18 cellular contexts compared by ENCODE assay signal in the genomic region with DNA sequence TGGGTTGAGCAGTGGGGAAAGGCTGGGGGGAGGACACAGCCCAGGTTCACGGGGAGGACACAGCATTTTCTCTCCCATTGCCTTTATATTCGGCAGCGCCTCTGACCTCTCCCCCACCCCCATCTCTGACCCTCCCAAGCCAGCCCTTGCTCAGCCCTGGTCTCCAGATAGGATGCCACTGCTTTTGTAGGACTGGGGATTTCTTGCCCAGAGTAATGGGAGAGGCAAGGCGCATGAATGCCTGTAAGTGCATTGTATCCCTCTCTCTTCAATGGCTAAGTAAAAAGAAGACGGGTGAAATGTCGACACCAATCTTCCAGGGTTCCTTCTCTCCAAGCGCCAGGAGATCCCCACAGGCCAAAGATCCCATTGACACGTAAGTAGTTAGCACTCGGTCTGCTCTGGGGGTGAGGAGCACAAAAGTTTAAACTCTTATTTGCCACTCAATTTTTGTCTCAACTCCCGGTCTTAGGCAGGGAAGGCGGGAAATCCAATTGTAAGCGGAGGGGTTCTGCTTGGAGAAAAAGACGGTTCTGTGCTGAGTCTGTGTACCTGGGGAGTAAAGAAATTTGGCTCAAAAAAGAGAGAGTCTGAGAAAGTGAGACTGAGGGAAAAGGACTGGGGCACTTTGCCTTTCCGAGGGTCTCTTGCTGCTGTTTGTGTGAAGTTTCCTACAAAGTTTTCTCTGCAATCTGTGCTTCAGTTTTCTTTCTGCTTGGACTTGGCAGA. TPM values are rescaled to one million over a fixed set of nuclear protein-coding genes. Genes with fewer than 3 reads are reported as not detected.
DNase-seq lines count a peak whose midpoint lies in the region; ATAC-seq, FAIRE-seq and TF ChIP-seq lines count a peak whose summit lies in the region.
"Had no signal": no experiment of that assay in that cellular context is flagged by ENCODE, and none has a peak within 500 bp of the region (broad histone marks: within the 10 kb centered on the region; RNA-seq: fewer than 3 reads in every experiment).

No MANE protein-coding gene starts in this region.

- BruUV-seq in K562 (replicated peaks; lab: Mats Ljungman, UMichigan) = no TSS peak

- TF ChIP-seq RAD21 in K562 (CRISPR knock-in tag; conservative IDR thresholded peaks at IDR 0.05 in 1 of 2, IDR thresholded peaks at IDR 0.05 in 1 of 2) = no peak

- H3K4me3 ChIP-seq in K562 (no peak overlapping the region), osteoblast (ENCODE audit: insufficient read depth, low read length) (no peak overlapping the region)
- H3K4me3 ChIP-seq: A549 had no signal

- intact Hi-C loops in K562 (cut with micrococcal nuclease) = no loop called here

- ATAC-seq in K562 = peak; percentile 25
- ATAC-seq: A549 had no signal

- TF ChIP-seq EP300 in K562 (IDR thresholded peaks at IDR 0.05; ENCODE audit: low read length) = no peak

- H3K27me3 ChIP-seq in K562 (ENCODE audit: control insufficient read depth in 2 of 2, insufficient read depth in 2 of 2, low read length in 2 of 2) (peaks cover 37 to 39% of the 10 kb centered on the region in 2 experiments), osteoblast (ENCODE audit: insufficient read depth, low read length) (no peaks in the 10 kb centered on the region)
- H3K27me3 ChIP-seq: BE2C had no signal

- H3K79me2 ChIP-seq in K562 (ENCODE audit: control insufficient read depth, insufficient read depth, low read length) (no peaks in the 10 kb centered on the region), osteoblast (ENCODE audit: insufficient read depth, low read length) (peaks cover 2% of the 10 kb centered on the region)

- peak overlapping the region in 1 of 2 experiments; percentile 43; a peak in 1 of 4 replicates for H3K9ac ChIP-seq in K562 (ENCODE audit: insufficient read depth in 1 of 2, low read depth in 2 of 2, low read length in 2 of 2)

- H3K36me3 ChIP-seq in K562 (ENCODE audit: control insufficient read depth, insufficient read depth, low read length) (no peaks in the 10 kb centered on the region), osteoblast (ENCODE audit: insufficient read depth, low read length) (no peaks in the 10 kb centered on the region)

- H3K9me3 ChIP-seq in K562 (replicated peaks; ENCODE audit: control insufficient read depth, insufficient read depth, low read depth, low read length) = no peaks in the 10 kb centered on the region
- H3K9me3 ChIP-seq in osteoblast (ENCODE audit: low read depth, low read length) = no peaks in the 10 kb centered on the region
- H3K9me3 ChIP-seq: A549, BE2C had no signal

- TF ChIP-seq POLR2A in K562 (conservative IDR thresholded peaks at IDR 0.05) = no peak

- 11% methylated on average over 14 of the region's 14 CpGs for WGBS in K562 (ENCODE audit: insufficient coverage, low coverage, missing lambda C conversion rate)

- in situ Hi-C loops in K562 (cut with MboI) = no loop called here

- POLR2A ChIA-PET in K562 (lab: Yijun Ruan, JAX) = no interaction called here

- no peaks in the 10 kb centered on the region for H4K20me1 ChIP-seq in K562 (replicated peaks; ENCODE audit: control insufficient read depth, insufficient read depth, low read length)
- H4K20me1 ChIP-seq in osteoblast (ENCODE audit: insufficient read depth, low read length) = peaks cover 16% of the 10 kb centered on the region

- CTCF ChIA-PET in K562 (lab: Yijun Ruan, JAX; ENCODE audit: low intra/inter-chr PET ratio) = no interaction called here

- no peak overlapping the region for H3K4me2 ChIP-seq in K562 (ENCODE audit: insufficient read depth, low read length)
- no peak overlapping the region for H3K4me2 ChIP-seq in osteoblast (ENCODE audit: insufficient read depth, low read length)
- H3K4me2 ChIP-seq: A549 had no signal

- no peak overlapping the region for H2AFZ ChIP-seq in K562 (ENCODE audit: low read depth, low read length)
- H2AFZ ChIP-seq in osteoblast (ENCODE audit: low read length) = no peak overlapping the region

- FAIRE-seq in K562 (lab: Jason Lieb, UNC) = no peak
- FAIRE-seq: A549, GM12892, GM19239, H54 had no signal

- no peak for TF ChIP-seq CTCF in K562 (IDR thresholded peaks at IDR 0.05 in 2 of 3, conservative IDR thresholded peaks at IDR 0.05 in 1 of 3; ENCODE audit: insufficient read depth in 2 of 3, low read depth in 1 of 3, low read length in 3 of 3)
- no peak for TF ChIP-seq CTCF in osteoblast (IDR thresholded peaks at IDR 0.05; ENCODE audit: extremely low read depth, low read depth, low read length)

- DNase-seq in K562 (ENCODE audit: extremely low read depth in 1 of 4, low spot score in 3 of 4) (no peak), left kidney (ENCODE audit: low read depth, low spot score) (peak; percentile 43), osteoblast (ENCODE audit: insufficient read length, low spot score, missing footprints) (peak; percentile 49), NOMO-1 treated with DMSO at 0.1 percent for 48 hours (lab: John Stamatoyannopoulos, UW; ENCODE audit: unreplicated experiment) (no peak), GM03348 (ENCODE audit: low spot score) (no peak), NCI-H1048 (lab: John Stamatoyannopoulos, UW) (no peak)
- DNase-seq in activated CD4-positive, alpha-beta T cell treated with anti-CD3 and anti-CD28 coated beads for 1 hour = no peak
- DNase-seq: BE2C; CD4-positive, alpha-beta memory T cell; DMS79; IMR-90 had no signal

- H3K27ac ChIP-seq in K562 (ENCODE audit: extremely low read depth, low read depth, low read length) (no peak overlapping the region), osteoblast (ENCODE audit: low read depth, low read length) (no peak overlapping the region)
- H3K27ac ChIP-seq: A549, C4-2B had no signal

- peaks cover 0 to 7% of the 10 kb centered on the region in 2 experiments; a peak in 2 of 5 replicates for H3K4me1 ChIP-seq in K562 (replicated peaks in 1 of 2; ENCODE audit: control insufficient read depth in 2 of 2, insufficient read depth in 2 of 2, low read length in 2 of 2)
- peaks cover 6% of the 10 kb centered on the region for H3K4me1 ChIP-seq in osteoblast (ENCODE audit: insufficient read depth, low read length)
- H3K4me1 ChIP-seq: BE2C had no signal

- no peaks in the 10 kb centered on the region for H3K9me1 ChIP-seq in K562 (ENCODE audit: control insufficient read depth, insufficient read depth, low read length)

RNA-seq across cellular contexts. Expression of gene HOXC4, which starts 4.7 kb away (rescaled TPM):
- total RNA-seq in K562 (2011; cell fraction: chromatin; rRNA removed; ENCODE audit: low replicate concordance) = 0.40 and 0.51 TPM in 2 replicates
- total RNA-seq in K562 (2011; cell fraction: nucleolus; rRNA removed) = 0.50 TPM in 1 of 2 replicates, not detected in the other
- total RNA-seq in K562 (2011; cell fraction: nucleoplasm; rRNA removed) = 0.53 TPM in 1 of 2 replicates, not detected in the other
- 0.41 and 0.50 TPM in 2 replicates for total RNA-seq in K562 (2014; rRNA removed)
- 0.25 and 0.41 TPM in 2 replicates for total RNA-seq in K562 (2014; rRNA removed; fragmentation: Illumina TruSeq; extraction: Trizol)
- total RNA-seq in K562 (2015; rRNA removed; fragmentation: Illumina TruSeq; extraction: Trizol) = 0.30 and 0.58 TPM in 2 replicates
- total RNA-seq in K562 (2021) = 0.75 and 1.1 TPM in 2 replicates
- 0.38 and 0.73 TPM in 2 replicates for polyA plus RNA-seq in K562 (2011; rRNA removed)
- 0.27 and 0.48 TPM in 2 replicates for polyA plus RNA-seq in K562 (2011; cell fraction: cytosol; rRNA removed)
- polyA plus RNA-seq in K562 (2011; cell fraction: nucleus; rRNA removed) = 1.7 and 2.0 TPM in 2 replicates
- polyA plus RNA-seq in K562 (2012) = 0.79 and 1.2 TPM in 2 replicates
- 0.36 and 0.71 TPM in 2 replicates for polyA plus RNA-seq in K562 (2014; fragmentation: Illumina TruSeq; extraction: Trizol)
- under 1 TPM in 1 of 2 experiments, not detected in 1; 0.06 TPM for polyA plus RNA-seq in K562 (2014; fragmentation: Nextera tagmentation; extraction: Ambion mirVana)
- 0.70 and 1.5 TPM in 2 replicates for polyA plus RNA-seq in K562 (2014; rRNA removed)
- polyA minus RNA-seq in K562 (2011; rRNA and poly(A)+ RNA removed) = not detected in 2 replicates
- polyA minus RNA-seq in K562 (2011; cell fraction: cytosol; rRNA and poly(A)+ RNA removed) = not detected in 2 replicates
- polyA minus RNA-seq in K562 (2011; cell fraction: nucleus; rRNA and poly(A)+ RNA removed) = 0.44 TPM in 1 of 2 replicates, not detected in the other
- total RNA-seq in osteoblast = 3.3 and 4.1 TPM in 2 replicates
- total RNA-seq: CD4-positive, alpha-beta memory T cell had no signal
- polyA plus RNA-seq: AG04450; CD4-positive, alpha-beta memory T cell had no signal

RNA-seq across cellular contexts. Expression of gene HOXC5, which starts 25.5 kb away (rescaled TPM):
- total RNA-seq in K562 (2011; cell fraction: chromatin; rRNA removed; ENCODE audit: low replicate concordance) = 1.7 and 1.9 TPM in 2 replicates
- 0.83 and 0.92 TPM in 2 replicates for total RNA-seq in K562 (2011; cell fraction: nucleolus; rRNA removed)
- 0.44 and 1.3 TPM in 2 replicates for total RNA-seq in K562 (2011; cell fraction: nucleoplasm; rRNA removed)
- total RNA-seq in K562 (2014; rRNA removed) = 0.18 and 0.53 TPM in 2 replicates
- not detected in 2 replicates for total RNA-seq in K562 (2014; rRNA removed; fragmentation: Illumina TruSeq; extraction: Trizol)
- total RNA-seq in K562 (2015; rRNA removed; fragmentation: Illumina TruSeq; extraction: Trizol) = 0.14 TPM in 1 of 2 replicates, not detected in the other
- total RNA-seq in K562 (2021) = 0.31 and 0.40 TPM in 2 replicates
- polyA plus RNA-seq in K562 (2011; rRNA removed) = not detected in 2 replicates
- not detected in 2 replicates for polyA plus RNA-seq in K562 (2011; cell fraction: cytosol; rRNA removed)
- polyA plus RNA-seq in K562 (2011; cell fraction: nucleus; rRNA removed) = 0.07 and 0.46 TPM in 2 replicates
- 0.11 TPM in 1 of 2 replicates, not detected in the other for polyA plus RNA-seq in K562 (2012)
- polyA plus RNA-seq in K562 (2014; fragmentation: Illumina TruSeq; extraction: Trizol) = 0.10 TPM in 1 of 2 replicates, not detected in the other
- polyA plus RNA-seq in K562 (2014; fragmentation: Nextera tagmentation; extraction: Ambion mirVana) = not detected
- polyA plus RNA-seq in K562 (2014; rRNA removed) = 0.44 TPM in 1 of 2 replicates, not detected in the other
- polyA minus RNA-seq in K562 (2011; rRNA and poly(A)+ RNA removed) = not detected in 2 replicates
- not detected in 2 replicates for polyA minus RNA-seq in K562 (2011; cell fraction: cytosol; rRNA and poly(A)+ RNA removed)
- polyA minus RNA-seq in K562 (2011; cell fraction: nucleus; rRNA and poly(A)+ RNA removed) = 0.22 and 0.40 TPM in 2 replicates
- total RNA-seq in osteoblast = 1.8 and 2.1 TPM in 2 replicates
- total RNA-seq: CD4-positive, alpha-beta memory T cell; G401; IMR-90 had no signal
- polyA plus RNA-seq: AG04450; CD4-positive, alpha-beta memory T cell; IMR-90 had no signal

RNA-seq across cellular contexts. Expression of gene HOXC6, which starts 30.1 kb away (rescaled TPM):
- total RNA-seq in K562 (2011; cell fraction: chromatin; rRNA removed; ENCODE audit: low replicate concordance) = 7.1 and 7.3 TPM in 2 replicates
- 2.8 and 3.0 TPM in 2 replicates for total RNA-seq in K562 (2011; cell fraction: nucleolus; rRNA removed)
- total RNA-seq in K562 (2011; cell fraction: nucleoplasm; rRNA removed) = 3.9 and 4.4 TPM in 2 replicates
- total RNA-seq in K562 (2014; rRNA removed) (0.73 and 1.00 TPM in 2 replicates), K562 (2014; rRNA removed; fragmentation: Illumina TruSeq; extraction: Trizol) (0.57 and 1.0 TPM in 2 replicates), K562 (2015; rRNA removed; fragmentation: Illumina TruSeq; extraction: Trizol) (1.4 TPM in 2 replicates), K562 (2021) (3.2 and 4.0 TPM in 2 replicates), osteoblast (5.6 and 7.2 TPM in 2 replicates)
- polyA plus RNA-seq in K562 (2011; rRNA removed) (2.0 and 2.8 TPM in 2 replicates), K562 (2014; fragmentation: Illumina TruSeq; extraction: Trizol) (3.4 and 3.5 TPM in 2 replicates), K562 (2014; fragmentation: Nextera tagmentation; extraction: Ambion mirVana) (under 1 TPM; 0.06 to 0.13 TPM), K562 (2014; rRNA removed) (2.3 and 3.5 TPM in 2 replicates)
- polyA plus RNA-seq in K562 (2011; cell fraction: cytosol; rRNA removed) = 1.5 and 1.8 TPM in 2 replicates
- 4.0 and 6.5 TPM in 2 replicates for polyA plus RNA-seq in K562 (2011; cell fraction: nucleus; rRNA removed)
- polyA plus RNA-seq in K562 (2012) = 2.8 and 3.8 TPM in 2 replicates
- polyA minus RNA-seq in K562 (2011; rRNA and poly(A)+ RNA removed) = 1.2 and 1.4 TPM in 2 replicates
- polyA minus RNA-seq in K562 (2011; cell fraction: cytosol; rRNA and poly(A)+ RNA removed) = 0.64 and 0.76 TPM in 2 replicates
- 0.94 and 2.2 TPM in 2 replicates for polyA minus RNA-seq in K562 (2011; cell fraction: nucleus; rRNA and poly(A)+ RNA removed)
- total RNA-seq: CD4-positive, alpha-beta memory T cell; IMR-90 had no signal
- polyA plus RNA-seq: CD4-positive, alpha-beta memory T cell had no signal

RNA-seq across cellular contexts. Expression of gene HOXC8, which starts 49.6 kb away (rescaled TPM):
- total RNA-seq in K562 (2011; cell fraction: chromatin; rRNA removed; ENCODE audit: low replicate concordance) = 6.6 and 8.3 TPM in 2 replicates
- 2.4 and 3.2 TPM in 2 replicates for total RNA-seq in K562 (2011; cell fraction: nucleolus; rRNA removed)
- 2.1 and 2.4 TPM in 2 replicates for total RNA-seq in K562 (2011; cell fraction: nucleoplasm; rRNA removed)
- total RNA-seq in K562 (2014; rRNA removed) = 0.32 and 0.57 TPM in 2 replicates
- 0.62 and 0.80 TPM in 2 replicates for total RNA-seq in K562 (2014; rRNA removed; fragmentation: Illumina TruSeq; extraction: Trizol)
- 0.53 and 0.76 TPM in 2 replicates for total RNA-seq in K562 (2015; rRNA removed; fragmentation: Illumina TruSeq; extraction: Trizol)
- 0.72 and 0.95 TPM in 2 replicates for total RNA-seq in K562 (2021)
- polyA plus RNA-seq in K562 (2011; rRNA removed) = 0.57 TPM in 2 replicates
- 0.29 and 0.31 TPM in 2 replicates for polyA plus RNA-seq in K562 (2011; cell fraction: cytosol; rRNA removed)
- 1.9 and 3.0 TPM in 2 replicates for polyA plus RNA-seq in K562 (2011; cell fraction: nucleus; rRNA removed)
- 0.62 and 1.4 TPM in 2 replicates for polyA plus RNA-seq in K562 (2012)
- 1.3 and 1.4 TPM in 2 replicates for polyA plus RNA-seq in K562 (2014; fragmentation: Illumina TruSeq; extraction: Trizol)
- under 1 TPM; 0.20 to 0.21 TPM for polyA plus RNA-seq in K562 (2014; fragmentation: Nextera tagmentation; extraction: Ambion mirVana)
- polyA plus RNA-seq in K562 (2014; rRNA removed) = 0.94 and 1.1 TPM in 2 replicates
- 0.11 and 0.42 TPM in 2 replicates for polyA minus RNA-seq in K562 (2011; rRNA and poly(A)+ RNA removed)
- not detected in 2 replicates for polyA minus RNA-seq in K562 (2011; cell fraction: cytosol; rRNA and poly(A)+ RNA removed)
- 0.81 and 0.89 TPM in 2 replicates for polyA minus RNA-seq in K562 (2011; cell fraction: nucleus; rRNA and poly(A)+ RNA removed)
- 3.2 and 5.1 TPM in 2 replicates for total RNA-seq in osteoblast
- total RNA-seq: CD4-positive, alpha-beta memory T cell had no signal
- polyA plus RNA-seq: CD4-positive, alpha-beta memory T cell had no signal

RNA-seq across cellular contexts. Expression of gene HOXC9, which starts 58.4 kb away (rescaled TPM):
- total RNA-seq in K562 (2011; cell fraction: chromatin; rRNA removed; ENCODE audit: low replicate concordance) = 7.4 and 10.3 TPM in 2 replicates
- total RNA-seq in K562 (2011; cell fraction: nucleolus; rRNA removed) = 2.7 and 2.9 TPM in 2 replicates
- 2.9 and 3.5 TPM in 2 replicates for total RNA-seq in K562 (2011; cell fraction: nucleoplasm; rRNA removed)
- total RNA-seq in K562 (2014; rRNA removed) = 10.5 and 13.9 TPM in 2 replicates
- 5.7 and 8.0 TPM in 2 replicates for total RNA-seq in K562 (2014; rRNA removed; fragmentation: Illumina TruSeq; extraction: Trizol)
- 10.4 and 10.9 TPM in 2 replicates for total RNA-seq in K562 (2015; rRNA removed; fragmentation: Illumina TruSeq; extraction: Trizol)
- total RNA-seq in K562 (2021) = 9.3 and 9.9 TPM in 2 replicates
- polyA plus RNA-seq in K562 (2011; rRNA removed) = 1.1 and 1.7 TPM in 2 replicates
- 3.4 and 8.0 TPM in 2 replicates for polyA plus RNA-seq in K562 (2011; cell fraction: cytosol; rRNA removed)
- 6.2 and 13.4 TPM in 2 replicates for polyA plus RNA-seq in K562 (2011; cell fraction: nucleus; rRNA removed)
- 8.6 and 12.0 TPM in 2 replicates for polyA plus RNA-seq in K562 (2012)
- 8.8 and 9.9 TPM in 2 replicates for polyA plus RNA-seq in K562 (2014; fragmentation: Illumina TruSeq; extraction: Trizol)
- 1 to 10 TPM; 1.9 to 2.2 TPM for polyA plus RNA-seq in K562 (2014; fragmentation: Nextera tagmentation; extraction: Ambion mirVana)
- 5.1 and 10.4 TPM in 2 replicates for polyA plus RNA-seq in K562 (2014; rRNA removed)
- 0.57 and 1.2 TPM in 2 replicates for polyA minus RNA-seq in K562 (2011; rRNA and poly(A)+ RNA removed)
- 1.7 and 2.6 TPM in 2 replicates for polyA minus RNA-seq in K562 (2011; cell fraction: cytosol; rRNA and poly(A)+ RNA removed)
- polyA minus RNA-seq in K562 (2011; cell fraction: nucleus; rRNA and poly(A)+ RNA removed) = 1.8 and 1.9 TPM in 2 replicates
- total RNA-seq in osteoblast = 8.3 and 11.6 TPM in 2 replicates
- total RNA-seq: CD4-positive, alpha-beta memory T cell; IMR-90 had no signal
- polyA plus RNA-seq: AG04450; CD4-positive, alpha-beta memory T cell had no signal

Comparison
In these comparisons a context has a peak if more than half of its experiments do, and no peak if none do; other contexts are left out.
1. DNase-seq: peak in left kidney (single experiment) and osteoblast (single experiment); none in K562 (0 of 4), NOMO-1 treated with DMSO at 0.1 percent for 48 hours (single experiment), GM03348 (single experiment), NCI-H1048 (single experiment) and activated CD4-positive, alpha-beta T cell treated with anti-CD3 and anti-CD28 coated beads for 1 hour (single experiment).